ENCODE assay signal across 8 cellular contexts in genomic region chrX:78029663-78030062, GRCh38.
A peak's percentile ranks its signal among the peaks of the same experiment; 100 is the strongest.
DNase-seq lines count a peak whose midpoint lies in the region; ATAC-seq, FAIRE-seq and TF ChIP-seq lines count a peak whose summit lies in the region.

No MANE protein-coding gene starts in this region.

- peak; percentile 60 for DNase-seq in activated CD4-positive, alpha-beta T cell treated with anti-CD3 and anti-CD28 coated beads, Interleukin-2, amount 10 ng/mL, durations not matched to agents 24 days and 14 days
- no peak for DNase-seq in activated CD4-positive, alpha-beta T cell treated with anti-CD3 and anti-CD28 coated beads for 4 hours
- DNase-seq in MV-4-11 (lab: John Stamatoyannopoulos, UW) (peak; percentile 13), amniotic stem cell (lab: John Stamatoyannopoulos, UW) (peak; percentile 0), HepG2 (ENCODE audit: low spot score) (peak; percentile 11), DMS79 (lab: John Stamatoyannopoulos, UW) (no peak), SHP77 (lab: John Stamatoyannopoulos, UW) (no peak)
- DNase-seq in stimulated activated naive B cell treated with anti-CD40 and anti-IgM and Interleukin-4, amounts not matched to agents 10 μg/mL and 1 μg/mL and 100 μg/mL, for 72 hours: no peak

- no TSS peak for BruUV-seq in HepG2 (replicated peaks; lab: Mats Ljungman, UMichigan)

- H3K9me3 ChIP-seq in HepG2 (ENCODE audit: low read length): no peaks in the 10 kb centered on the region

- intact Hi-C loops in activated CD4-positive, alpha-beta T cell treated with anti-CD3 and anti-CD28 coated beads, Interleukin-2, amount 10 ng/mL, durations not matched to agents 24 days and 14 days (cut with micrococcal nuclease): no loop called here
- intact Hi-C loops in HepG2 (cut with micrococcal nuclease; ENCODE audit: unreplicated experiment): no loop called here

- no peaks in the 10 kb centered on the region for H3K79me2 ChIP-seq in HepG2 (ENCODE audit: insufficient read depth, low read length)

- in situ Hi-C loops in HepG2 (cut with HindIII; ENCODE audit: extremely low pct_ligation_motif_present, low pct_unique_long_range_greater_than_20kb): loop anchor here (10.0 kb wide), 2 partner anchors 135 to 1475 kb away; partner anchors contain the start of genes COX7B and MAGT1

- H4K20me1 ChIP-seq in HepG2 (ENCODE audit: insufficient read depth, low read length): no peaks in the 10 kb centered on the region

- no peak overlapping the region for H3K9ac ChIP-seq in HepG2 (ENCODE audit: insufficient read depth, low read depth, low read length)

- TF ChIP-seq POLR2A in HepG2 (IDR thresholded peaks at IDR 0.05; ENCODE audit: insufficient read depth in 1 of 2, low read depth in 2 of 2, low read length in 2 of 2): no peak

- FAIRE-seq in HepG2 (lab: Jason Lieb, UNC): peak; percentile 77

- POLR2A ChIA-PET in HepG2 (lab: Yijun Ruan, JAX): no interaction called here

- no peaks in the 10 kb centered on the region for H3K9me3 Mint-ChIP-seq in activated CD4-positive, alpha-beta T cell treated with anti-CD3 and anti-CD28 coated beads, Interleukin-2, amount 10 ng/mL, durations not matched to agents 24 days and 14 days
- H3K9me3 Mint-ChIP-seq in stimulated activated naive B cell treated with anti-CD40 and anti-IgM and Interleukin-4, amounts not matched to agents 10 μg/mL and 1 μg/mL and 100 μg/mL, for 72 hours: no peaks in the 10 kb centered on the region

- no peak overlapping the region for H3K27ac ChIP-seq in HepG2 (ENCODE audit: extremely low read length, insufficient read depth, low read length)

- no peaks in the 10 kb centered on the region for H3K27me3 Mint-ChIP-seq in activated CD4-positive, alpha-beta T cell treated with anti-CD3 and anti-CD28 coated beads, Interleukin-2, amount 10 ng/mL, durations not matched to agents 24 days and 14 days
- peaks cover 0 to 4% of the 10 kb centered on the region in 2 donors for H3K27me3 Mint-ChIP-seq in stimulated activated naive B cell treated with anti-CD40 and anti-IgM and Interleukin-4, amounts not matched to agents 10 μg/mL and 1 μg/mL and 100 μg/mL, for 72 hours

- H3K27ac Mint-ChIP-seq in activated CD4-positive, alpha-beta T cell treated with anti-CD3 and anti-CD28 coated beads, Interleukin-2, amount 10 ng/mL, durations not matched to agents 24 days and 14 days: no peak overlapping the region
- no peak overlapping the region for H3K27ac Mint-ChIP-seq in stimulated activated naive B cell treated with anti-CD40 and anti-IgM and Interleukin-4, amounts not matched to agents 10 μg/mL and 1 μg/mL and 100 μg/mL, for 72 hours

- no peak overlapping the region for H2AFZ ChIP-seq in HepG2 (ENCODE audit: low read length)

- no peak for TF ChIP-seq RAD21 in HepG2 (CRISPR knock-in tag; IDR thresholded peaks at IDR 0.05)

- H3K4me3 ChIP-seq in HepG2 (replicated peaks in 1 of 3; ENCODE audit: insufficient read depth in 1 of 3, low read depth in 2 of 3, low read length in 3 of 3): no peak overlapping the region

- ATAC-seq in HepG2: peak; percentile 58
- ATAC-seq in stimulated activated naive B cell treated with anti-CD40 and anti-IgM and Interleukin-4, amounts not matched to agents 10 μg/mL and 1 μg/mL and 100 μg/mL, for 72 hours (replicated peaks): no peak

- CTCF ChIA-PET in HepG2 (lab: Yijun Ruan, JAX; ENCODE audit: low intra/inter-chr PET ratio, low total read pairs): no interaction called here

- H3K4me1 ChIP-seq in HepG2 (ENCODE audit: insufficient read depth, low read length): peaks cover 1% of the 10 kb centered on the region; the same call in 1 of the 2 replicates

- H3K36me3 ChIP-seq in HepG2 (replicated peaks in 1 of 2; ENCODE audit: control insufficient read depth in 1 of 2, insufficient read depth in 2 of 2, low read length in 2 of 2): no peaks in the 10 kb centered on the region

- no peak overlapping the region for H3K4me2 ChIP-seq in HepG2 (ENCODE audit: low read depth, low read length)

- WGBS in HepG2 (ENCODE audit: low lambda C conversion rate): 9% methylated on average over 2 of the region's 2 CpGs

- H3K4me1 Mint-ChIP-seq in activated CD4-positive, alpha-beta T cell treated with anti-CD3 and anti-CD28 coated beads, Interleukin-2, amount 10 ng/mL, durations not matched to agents 24 days and 14 days: peaks cover 3% of the 10 kb centered on the region
- H3K4me1 Mint-ChIP-seq in stimulated activated naive B cell treated with anti-CD40 and anti-IgM and Interleukin-4, amounts not matched to agents 10 μg/mL and 1 μg/mL and 100 μg/mL, for 72 hours: no peaks in the 10 kb centered on the region

- no peaks in the 10 kb centered on the region for H3K27me3 ChIP-seq in HepG2 (ENCODE audit: control insufficient read depth in 1 of 2, insufficient read depth in 2 of 2, low read length in 2 of 2)

- no peak for TF ChIP-seq EP300 in HepG2 (IDR thresholded peaks at IDR 0.05; ENCODE audit: low read depth in 2 of 2, low read length in 2 of 2)
- no peak for TF ChIP-seq EP300 in HepG2 (CRISPR knock-in tag; IDR thresholded peaks at IDR 0.05; ENCODE audit: borderline replicate concordance)

- H3K36me3 Mint-ChIP-seq in activated CD4-positive, alpha-beta T cell treated with anti-CD3 and anti-CD28 coated beads, Interleukin-2, amount 10 ng/mL, durations not matched to agents 24 days and 14 days (ENCODE audit: low read depth): peaks cover 2% of the 10 kb centered on the region
- peaks cover 2 to 7% of the 10 kb centered on the region in 2 donors for H3K36me3 Mint-ChIP-seq in stimulated activated naive B cell treated with anti-CD40 and anti-IgM and Interleukin-4, amounts not matched to agents 10 μg/mL and 1 μg/mL and 100 μg/mL, for 72 hours

- peak; percentile 69 for TF ChIP-seq CTCF in HepG2 (CRISPR knock-in tag; IDR thresholded peaks at IDR 0.05)

- H3K4me3 Mint-ChIP-seq in activated CD4-positive, alpha-beta T cell treated with anti-CD3 and anti-CD28 coated beads, Interleukin-2, amount 10 ng/mL, durations not matched to agents 24 days and 14 days: no peak overlapping the region
- H3K4me3 Mint-ChIP-seq in stimulated activated naive B cell treated with anti-CD40 and anti-IgM and Interleukin-4, amounts not matched to agents 10 μg/mL and 1 μg/mL and 100 μg/mL, for 72 hours: no peak overlapping the region

TF ChIP-seq in HepG2, 621 proteins besides CTCF, POLR2A, EP300 and RAD21:
- TF ChIP-seq SMC3 (IDR thresholded peaks at IDR 0.05; ENCODE audit: low read length) (peak; percentile 30; the same call in 1 of the 2 replicates), ZNF546 (CRISPR knock-in tag; conservative IDR thresholded peaks at IDR 0.05) (no peak), STAG1 (CRISPR knock-in tag; IDR thresholded peaks at IDR 0.05) (peak; percentile 82)

Comparison
In these comparisons a context has a peak if more than half of its experiments do, and no peak if none do; other contexts are left out.
1. DNase-seq: peak in activated CD4-positive, alpha-beta T cell treated with anti-CD3 and anti-CD28 coated beads, Interleukin-2, amount 10 ng/mL, durations not matched to agents 24 days and 14 days (single experiment), MV-4-11 (single experiment), amniotic stem cell (single experiment) and HepG2 (single experiment); none in activated CD4-positive, alpha-beta T cell treated with anti-CD3 and anti-CD28 coated beads for 4 hours (0 of 2), DMS79 (single experiment), stimulated activated naive B cell treated with anti-CD40 and anti-IgM and Interleukin-4, amounts not matched to agents 10 μg/mL and 1 μg/mL and 100 μg/mL, for 72 hours (single experiment) and SHP77 (0 of 2).